ENCODE assay signal across 9 cellular contexts in genomic region chr11:2097356-2097997, GRCh38. TPM values are rescaled to one million over a fixed set of nuclear protein-coding genes. Genes with fewer than 3 reads are reported as not detected.
A peak's percentile ranks its signal among the peaks of the same experiment; 100 is the strongest.
DNase-seq lines count a peak whose midpoint lies in the region; ATAC-seq, FAIRE-seq and TF ChIP-seq lines count a peak whose summit lies in the region.
"Had no signal": no experiment of that assay in that cellular context is flagged by ENCODE, and none has a peak within 500 bp of the region (broad histone marks: within the 10 kb centered on the region; RNA-seq: fewer than 3 reads in every experiment).

No MANE protein-coding gene starts in this region.

- no peak overlapping the region for H3K56ac ChIP-seq in H1 (replicated peaks; ENCODE audit: insufficient read length, low read depth, low read length)

- H2BK15ac ChIP-seq in H1 (ENCODE audit: low read length): peak overlapping the region; percentile 48

- peak overlapping the region; percentile 13 for H4K5ac ChIP-seq in H1 (ENCODE audit: insufficient read length, low read depth, low read length)

- H3K9ac ChIP-seq in H1 (replicated peaks in 1 of 4; ENCODE audit: extremely low read depth in 1 of 4, low read depth in 3 of 4, low read length in 3 of 4): no peak overlapping the region; a peak in 1 of 7 replicates

- peaks cover 5% of the 10 kb centered on the region; the same call in 1 of the 2 replicates for H3K23me2 ChIP-seq in H1 (ENCODE audit: low read depth, low read length)

- intact Hi-C loops in upper lobe of right lung (cut with DNase I): no loop called here

- peak overlapping the region; percentile 83; the same call in 1 of the 2 replicates for H3K18ac ChIP-seq in H1 (ENCODE audit: extremely low read depth, low read length)

- 28% methylated on average over 16 of the region's 28 CpGs; no CpG with 5 or more reads in 1 of the 2 experiments for WGBS in H1 (ENCODE audit: extremely low coverage in 1 of 2, insufficient coverage in 1 of 2, insufficient read length in 1 of 2, insufficient replicate concordance in 2 of 2, low coverage in 1 of 2, low lambda C conversion rate in 2 of 2, missing lambda C conversion rate in 1 of 2), 2 experiments
- 34 to 61% methylated on average over 28 of the region's 28 CpGs for WGBS in lung, 2 donors

- H3K36me3 ChIP-seq in H1 (ENCODE audit: control insufficient read depth in 2 of 4, insufficient read depth in 4 of 4, low read length in 3 of 4): no peaks in the 10 kb centered on the region
- no peaks in the 10 kb centered on the region for H3K36me3 ChIP-seq in lung (ENCODE audit: control insufficient read depth in 2 of 2, insufficient read depth in 2 of 2, low read length in 2 of 2)
- no peaks in the 10 kb centered on the region for H3K36me3 ChIP-seq in upper lobe of right lung

- H4K8ac ChIP-seq in H1 (ENCODE audit: extremely low read depth, insufficient read depth, low read length): peak overlapping the region; percentile 80; the same call in 1 of the 2 replicates

- TF ChIP-seq POLR2A in H1 (IDR thresholded peaks at IDR 0.05; ENCODE audit: control extremely low read depth in 1 of 2, low read depth in 2 of 2, low read length in 2 of 2): no peak

- H3K27me3 ChIP-seq in H1 (replicated peaks in 1 of 4; ENCODE audit: control insufficient read depth in 3 of 4, extremely low read depth in 1 of 4, insufficient read depth in 3 of 4, low read length in 3 of 4) (peaks cover 0 to 3% (median 0%) of the 10 kb centered on the region in 4 experiments; a peak in 1 of 7 replicates), lung (ENCODE audit: control insufficient read depth, insufficient read depth) (no peaks in the 10 kb centered on the region), upper lobe of right lung (no peaks in the 10 kb centered on the region)

- peak overlapping the region; percentile 95; the same call in 1 of the 2 replicates for H2BK12ac ChIP-seq in H1 (ENCODE audit: low read depth, low read length)

- no peaks in the 10 kb centered on the region for H3K79me2 ChIP-seq in H1 (ENCODE audit: control insufficient read depth in 1 of 2, insufficient read depth in 2 of 2, low read length in 2 of 2)

- peaks cover 0 to 1% of the 10 kb centered on the region in 2 experiments for H4K20me1 ChIP-seq in H1 (replicated peaks in 1 of 2; ENCODE audit: control insufficient read depth in 1 of 2, insufficient read depth in 2 of 2, low read length in 2 of 2)

- peak overlapping the region; percentile 83; the same call in 1 of the 2 replicates for H2BK5ac ChIP-seq in H1 (ENCODE audit: low read depth, low read length)

- H2BK20ac ChIP-seq in H1 (ENCODE audit: low read length): 0 out of 2 replicates have a peak overlapping the region, but pooled peaks have one; percentile 72

- no peak overlapping the region for H3K14ac ChIP-seq in H1 (ENCODE audit: insufficient read length)

- DNase-seq in MV-4-11 (lab: John Stamatoyannopoulos, UW): peak; percentile 17
- DNase-seq in H1 (ENCODE audit: low read depth in 1 of 2, low spot score in 2 of 2): peak; percentile 33 to 80
- DNase-seq in lung (ENCODE audit: low spot score): peak; percentile 44
- DNase-seq in upper lobe of right lung: peak; percentile 71
- DNase-seq in NCI-H1105 (lab: John Stamatoyannopoulos, UW): no peak
- no peak for DNase-seq in caudate nucleus (lab: John Stamatoyannopoulos, UW)
- DNase-seq: activated T-cell treated with anti-CD3 and anti-CD28 coated beads for 4 hours, NCI-H2029 treated with DMSO at 0.1 percent for 48 hours had no signal

- H3K4me2 ChIP-seq in H1 (ENCODE audit: insufficient read depth in 1 of 2, low read depth in 2 of 2, low read length in 2 of 2): peak overlapping the region; percentile 3 to 48; a peak in 3 of 4 replicates

- POLR2A ChIA-PET in H1 (lab: Charles Lee; ENCODE audit: partially characterized antibody): interaction anchor here (1.5 kb wide), 1 partner anchor 40 kb away, joined by 5 read pairs; no protein-coding TSS in a partner anchor

- TF ChIP-seq RAD21 in H1 (IDR thresholded peaks at IDR 0.05 in 1 of 2, conservative IDR thresholded peaks at IDR 0.05 in 1 of 2; ENCODE audit: low read depth in 2 of 2, low read length in 2 of 2): peak in 1 of 2 experiments; percentile 1; a peak in 1 of 4 replicates

- H3K4me1 ChIP-seq in H1 (replicated peaks in 1 of 4; ENCODE audit: control insufficient read depth in 3 of 4, insufficient read depth in 4 of 4, low read length in 3 of 4): peaks cover 0 to 35% (median 23%) of the 10 kb centered on the region in 4 experiments; a peak in 6 of 7 replicates
- peaks cover 3 to 22% of the 10 kb centered on the region in 2 donors for H3K4me1 ChIP-seq in lung (ENCODE audit: control insufficient read depth in 2 of 2, insufficient read depth in 2 of 2, low read length in 2 of 2)
- H3K4me1 ChIP-seq in upper lobe of right lung: peaks cover 29% of the 10 kb centered on the region

- H2AFZ ChIP-seq in H1 (ENCODE audit: low read length): no peak overlapping the region

- CTCF ChIA-PET in H1 (lab: Charles Lee; ENCODE audit: partially characterized antibody): interaction anchor here (0.8 to 8.3 kb wide), 8 partner anchors 8 to 404 kb away, joined by 3 to 80 read pairs (median 4); no protein-coding TSS in a partner anchor

- H3K4ac ChIP-seq in H1 (replicated peaks; ENCODE audit: insufficient read length, low read depth, low read length): no peak overlapping the region

- ATAC-seq in lung (ENCODE audit: insufficient read depth, low FRiP score) (peak; percentile 23), upper lobe of right lung (peak; percentile 54), HG03378 (IDR thresholded peaks at IDR 0.05; ENCODE audit: unreplicated experiment) (no peak)

- H2AK5ac ChIP-seq in H1 (ENCODE audit: low read depth, low read length): no peak overlapping the region

- H4K91ac ChIP-seq in H1 (replicated peaks; ENCODE audit: insufficient read length, low read length): peak overlapping the region; percentile 97

- no peak for TF ChIP-seq CTCF in H1 (IDR thresholded peaks at IDR 0.05; ENCODE audit: control extremely low read depth in 1 of 3, insufficient read depth in 1 of 3, low read depth in 1 of 3, low read length in 3 of 3)
- no peak for TF ChIP-seq CTCF in lung (IDR thresholded peaks at IDR 0.05; ENCODE audit: control extremely low read depth, extremely low read depth)
- no peak for TF ChIP-seq CTCF in upper lobe of right lung (IDR thresholded peaks at IDR 0.05)

- no peak for FAIRE-seq in H1 (lab: Jason Lieb, UNC)

- no peaks in the 10 kb centered on the region; a peak in 1 of 4 replicates for H3K9me3 ChIP-seq in H1 (ENCODE audit: insufficient read depth in 2 of 2, low read depth in 1 of 2, low read length in 1 of 2)
- peaks cover 0 to 2% of the 10 kb centered on the region in 2 donors for H3K9me3 ChIP-seq in lung (ENCODE audit: control insufficient read depth in 2 of 2, insufficient read depth in 1 of 2, low read length in 1 of 2)
- no peaks in the 10 kb centered on the region for H3K9me3 ChIP-seq in upper lobe of right lung

- H3K79me1 ChIP-seq in H1 (ENCODE audit: low read depth, low read length): no peaks in the 10 kb centered on the region

- peak overlapping the region in 1 of 4 experiments; percentile 11; a peak in 1 of 8 replicates for H3K4me3 ChIP-seq in H1 (ENCODE audit: extremely low read depth in 1 of 4, insufficient read depth in 2 of 4, low read depth in 3 of 4, low read length in 4 of 4)
- H3K4me3 ChIP-seq in lung: no peak overlapping the region
- H3K4me3 ChIP-seq in upper lobe of right lung: no peak overlapping the region

- TF ChIP-seq EP300 in H1 (IDR thresholded peaks at IDR 0.05; ENCODE audit: borderline replicate concordance in 1 of 2, low read depth in 2 of 2, low read length in 2 of 2): no peak

- H3K23ac ChIP-seq in H1 (ENCODE audit: insufficient read length): no peak overlapping the region

- H3K27ac ChIP-seq in H1 (ENCODE audit: low read depth, low read length) (no peak overlapping the region), lung (ENCODE audit: low read depth in 1 of 2, low read length in 1 of 2) (peak overlapping the region; percentile 47 to 65), upper lobe of right lung (peak overlapping the region; percentile 72), caudate nucleus (ENCODE audit: low read depth, low read length) (no peak overlapping the region)

- peak overlapping the region; percentile 29 for H2BK120ac ChIP-seq in H1 (replicated peaks; ENCODE audit: low read depth, low read length)

TF ChIP-seq in H1, 55 proteins besides CTCF, POLR2A, EP300 and RAD21:
- peak; percentile 58 for TF ChIP-seq NANOG (IDR thresholded peaks at IDR 0.05; ENCODE audit: insufficient read depth, low read depth, low read length, poor library complexity, severe bottlenecking)
- TF ChIP-seq GABPA (IDR thresholded peaks at IDR 0.05; ENCODE audit: borderline replicate concordance, insufficient read depth, low read length): no peak
- peak; percentile 90 for TF ChIP-seq TEAD4 (IDR thresholded peaks at IDR 0.05; ENCODE audit: low read depth, low read length)
- peak; percentile 57; the same call in 1 of the 2 replicates for TF ChIP-seq YY1 (IDR thresholded peaks at IDR 0.05; ENCODE audit: low read depth, low read length)
- TF ChIP-seq RBBP5 (IDR thresholded peaks at IDR 0.05; ENCODE audit: borderline replicate concordance, low read depth, low read length): peak; percentile 54; the same call in 1 of the 2 replicates
- no peak for TF ChIP-seq FOSL1 (IDR thresholded peaks at IDR 0.05; ENCODE audit: insufficient read depth, low read depth, low read length)
- no peak for TF ChIP-seq EGR1 (IDR thresholded peaks at IDR 0.05; ENCODE audit: borderline replicate concordance, low read depth, low read length)
- no peak for TF ChIP-seq E2F6 (IDR thresholded peaks at IDR 0.05)
- peak; percentile 57 for TF ChIP-seq ASH2L (IDR thresholded peaks at IDR 0.05; ENCODE audit: low read length)
- peak; percentile 29 for TF ChIP-seq CEBPB (IDR thresholded peaks at IDR 0.05; ENCODE audit: low read depth, low read length)

RNA-seq across cellular contexts. Expression of gene IGF2, which starts 41.7 kb away (rescaled TPM):
- 1.3 and 1.5 TPM in 2 replicates for total RNA-seq in H1 (2021; fragmentation: NEBNext Ultra II Directional; extraction: Animal tissue kit (Norgen Biotek cat#: 25700))
- polyA plus RNA-seq in H1 (2011; rRNA removed): 0.74 and 2.0 TPM in 2 replicates
- 1.1 TPM for polyA plus RNA-seq in H1 (2011; cell fraction: cytosol; rRNA removed)
- polyA plus RNA-seq in H1 (2011; cell fraction: nucleus; rRNA removed): 0.37 TPM
- 1.6 to 3.2 TPM (median 2.7 TPM) in 4 replicates for polyA plus RNA-seq in H1 (2012, experiment 1 of 2)
- polyA plus RNA-seq in H1 (2012, experiment 2 of 2): 1.00 TPM
- 2.0 TPM for polyA plus RNA-seq in H1 (2013, experiment 1 of 2)
- 2.6 TPM for polyA plus RNA-seq in H1 (2013, experiment 2 of 2)
- 0.20 and 0.57 TPM in 2 replicates for polyA minus RNA-seq in H1 (2011; rRNA and poly(A)+ RNA removed)
- 0.88 TPM for polyA minus RNA-seq in H1 (2011; cell fraction: cytosol; rRNA and poly(A)+ RNA removed)
- polyA minus RNA-seq in H1 (2011; cell fraction: nucleus; rRNA and poly(A)+ RNA removed): 0.70 TPM
- total RNA-seq in lung: 10 to 100 TPM; 23.5 to 87.7 TPM
- 1 to 10 TPM; 2.9 to 7.8 TPM for polyA plus RNA-seq in lung
- total RNA-seq in upper lobe of right lung: 8.8 TPM

Comparison
In these comparisons a context has a peak if more than half of its experiments do, and no peak if none do; other contexts are left out.
1. DNase-seq: peak in MV-4-11 (single experiment), H1 (2 of 2), lung (single experiment) and upper lobe of right lung (single experiment); none in NCI-H1105 (single experiment) and caudate nucleus (0 of 61).
2. H3K27ac ChIP-seq: peak in lung (2 of 2) and upper lobe of right lung (single experiment); none in H1 (single experiment) and caudate nucleus (single experiment).